In genomic region chr2:85561280-85562212, GRCh38 we compare ENCODE assay signal across 8 cellular contexts. TPM values are rescaled to one million over a fixed set of nuclear protein-coding genes. Genes with fewer than 3 reads are reported as not detected.
DNase-seq lines count a peak whose midpoint lies in the region; TF ChIP-seq lines count a peak whose summit lies in the region.

GGCX (minus strand) TSS chr2:85561493; CDS start chr2:85561428, 65 bp downstream.

- intact Hi-C loops in activated naive CD4-positive, alpha-beta T cell treated with anti-CD3 and anti-CD28 coated beads for 36 hours (cut with micrococcal nuclease): loop anchor here (1.0 to 2.0 kb wide), 9 partner anchors 17 to 207 kb away; partner anchors contain the start of genes C2orf68, ELMOD3, MAT2A and RETSAT

- TF ChIP-seq CTCF in HFFc6 (IDR thresholded peaks at IDR 0.05): peak; percentile 68

- peaks cover 8% of the 10 kb centered on the region for H3K36me3 ChIP-seq in SK-N-MC (ENCODE audit: insufficient read depth, low read length)

- DNase-seq in GM04504 (ENCODE audit: low read depth) (peak; percentile 81), HFFc6 (peak; percentile 93), NCI-H1048 (lab: John Stamatoyannopoulos, UW) (peak; percentile 87), SK-N-MC (ENCODE audit: low read depth, low spot score) (peak; percentile 50), germinal center (ENCODE audit: low spot score) (peak; percentile 92), nucleus accumbens (lab: John Stamatoyannopoulos, UW) (peak; percentile 52 to 96 (median 89)), superior temporal gyrus (ENCODE audit: extremely low spot score) (peak; percentile 96)
- peak; percentile 97 for DNase-seq in activated naive CD4-positive, alpha-beta T cell treated with anti-CD3 and anti-CD28 coated beads for 36 hours

- peak within 1 kb of the TSS; percentile 96 for H3K9ac ChIP-seq in SK-N-MC (ENCODE audit: insufficient read length)

- H3K9me3 ChIP-seq in SK-N-MC (ENCODE audit: low read depth, low read length): no peaks in the 10 kb centered on the region

- H3K27me3 Mint-ChIP-seq in HFFc6 (ENCODE audit: insufficient read depth): peaks cover 5% of the 10 kb centered on the region
- no peaks in the 10 kb centered on the region for H3K27me3 Mint-ChIP-seq in activated naive CD4-positive, alpha-beta T cell treated with anti-CD3 and anti-CD28 coated beads for 36 hours (ENCODE audit: low read depth)

- H3K4me1 Mint-ChIP-seq in HFFc6 (ENCODE audit: low read depth): peaks cover 29% of the 10 kb centered on the region
- H3K4me1 Mint-ChIP-seq in activated naive CD4-positive, alpha-beta T cell treated with anti-CD3 and anti-CD28 coated beads for 36 hours (ENCODE audit: low read depth): peaks cover 34% of the 10 kb centered on the region

- no peaks in the 10 kb centered on the region; the same call in 1 of the 2 replicates for H3K36me3 Mint-ChIP-seq in HFFc6 (ENCODE audit: low read depth)
- peaks cover 6% of the 10 kb centered on the region for H3K36me3 Mint-ChIP-seq in activated naive CD4-positive, alpha-beta T cell treated with anti-CD3 and anti-CD28 coated beads for 36 hours (ENCODE audit: low read depth)

- H3K9me3 Mint-ChIP-seq in HFFc6: no peaks in the 10 kb centered on the region
- no peaks in the 10 kb centered on the region for H3K9me3 Mint-ChIP-seq in activated naive CD4-positive, alpha-beta T cell treated with anti-CD3 and anti-CD28 coated beads for 36 hours

- CTCF ChIA-PET in activated naive CD4-positive, alpha-beta T cell treated with anti-CD3 and anti-CD28 coated beads for 36 hours (lab: Charles Lee): interaction anchor here (0.6 to 4.3 kb wide), 4 partner anchors 11 to 142 kb away, joined by 3 to 41 read pairs (median 10); partner anchors contain the start of gene SH2D6

- H3K4me3 ChIP-seq in SK-N-MC: peak within 1 kb of the TSS; percentile 95

- H3K27ac ChIP-seq in SK-N-MC: peak within 1 kb of the TSS; percentile 85

- peak within 1 kb of the TSS; percentile 88 for H3K27ac Mint-ChIP-seq in HFFc6
- peak within 1 kb of the TSS; percentile 85 for H3K27ac Mint-ChIP-seq in activated naive CD4-positive, alpha-beta T cell treated with anti-CD3 and anti-CD28 coated beads for 36 hours

- H3K4me3 Mint-ChIP-seq in HFFc6: peak within 1 kb of the TSS; percentile 98
- H3K4me3 Mint-ChIP-seq in activated naive CD4-positive, alpha-beta T cell treated with anti-CD3 and anti-CD28 coated beads for 36 hours: peak within 1 kb of the TSS; percentile 90

RNA-seq across cellular contexts. Expression of gene GGCX, which starts in this region (rescaled TPM):
- total RNA-seq in HFFc6 (2021; fragmentation: NEBNext Ultra II Directional; extraction: Animal tissue kit (Norgen Biotek cat#: 25700)): 10 to 100 TPM; 55.9 to 68.9 (median 62.4) TPM
- total RNA-seq in activated naive CD4-positive, alpha-beta T cell treated with anti-CD3 and anti-CD28 coated beads for 36 hours: 10 to 100 TPM; 17.5 to 18.8 TPM

Comparison
In these comparisons a context has a peak if more than half of its experiments do, and no peak if none do; other contexts are left out.
1. Peak in every context shown above with its lines: DNase-seq, H3K4me3 ChIP-seq and H3K27ac ChIP-seq.